8 cellular contexts compared by ENCODE assay signal in the genomic region with DNA sequence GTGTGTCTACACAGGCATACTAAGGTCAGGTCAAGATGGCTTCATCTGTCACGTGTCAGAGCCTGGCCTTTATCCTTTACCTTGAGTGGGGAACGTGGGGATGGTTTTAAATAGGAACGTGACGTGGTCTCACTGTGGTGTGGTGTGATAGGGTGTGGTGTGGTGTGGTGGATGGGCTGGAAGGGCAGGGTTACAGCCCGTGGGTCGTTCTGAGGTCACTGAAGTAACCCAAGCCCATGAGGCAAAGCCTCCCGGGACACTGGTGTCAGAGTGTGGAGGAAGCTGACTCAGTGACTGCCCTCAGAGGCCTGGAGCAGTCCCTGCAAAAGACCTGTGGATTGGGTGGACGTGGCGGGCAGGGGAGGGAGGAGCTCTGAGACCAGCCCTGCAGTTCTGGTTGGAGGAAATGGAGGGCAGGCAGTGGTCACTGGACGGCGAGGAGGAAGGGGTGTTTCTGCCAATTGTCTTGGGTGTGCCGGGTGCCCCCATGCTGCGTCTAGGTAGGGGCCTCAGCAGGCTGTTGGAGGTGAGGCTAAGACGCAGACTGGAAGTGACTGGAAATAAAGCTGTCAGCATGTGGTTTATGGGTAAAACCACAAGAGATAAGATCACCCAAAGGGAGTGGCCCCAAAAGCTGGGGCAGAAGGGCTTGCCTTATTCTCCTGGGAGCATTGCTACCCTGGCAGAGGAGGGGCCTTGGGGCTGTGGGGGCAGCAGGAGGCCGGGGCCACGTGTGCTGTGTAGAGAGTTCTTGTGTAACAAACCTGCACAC.
DNase-seq lines count a peak whose midpoint lies in the region; ATAC-seq, FAIRE-seq and TF ChIP-seq lines count a peak whose summit lies in the region.

No MANE protein-coding gene starts in this region.

- H3K4me1 Mint-ChIP-seq in CD4-positive, alpha-beta memory T cell: peaks cover 49 to 75% (median 59%) of the 10 kb centered on the region in 4 donors

- FAIRE-seq in endothelial cell of umbilical vein (lab: Jason Lieb, UNC): peak; percentile 96

- peaks cover 39% of the 10 kb centered on the region for H3K27me3 ChIP-seq in CD4-positive, alpha-beta memory T cell (ENCODE audit: insufficient read depth, low read length)
- H3K27me3 ChIP-seq in endothelial cell of umbilical vein (ENCODE audit: control insufficient read depth in 2 of 2, insufficient read depth in 2 of 2, low read length in 2 of 2): no peaks in the 10 kb centered on the region

- no peak overlapping the region for H3K27ac ChIP-seq in CD4-positive, alpha-beta memory T cell (ENCODE audit: low read depth, low read length)
- peak overlapping the region; percentile 17 for H3K27ac ChIP-seq in endothelial cell of umbilical vein (ENCODE audit: insufficient read depth, low read depth, low read length)

- H3K9ac ChIP-seq in endothelial cell of umbilical vein (replicated peaks; ENCODE audit: extremely low read depth, insufficient read depth, low read length): no peak overlapping the region

- no peak overlapping the region for H3K4me2 ChIP-seq in endothelial cell of umbilical vein (ENCODE audit: insufficient read depth, low read length)

- dilution Hi-C loops in endothelial cell of umbilical vein (cut with MboI; ENCODE audit: extremely low pct_ligation_motif_present, low sequenced_read_pairs): no loop called here

- peak; percentile 11 for TF ChIP-seq POLR2A in endothelial cell of umbilical vein (IDR thresholded peaks at IDR 0.05; ENCODE audit: low read depth, low read length)

- H3K9me3 ChIP-seq in CD4-positive, alpha-beta memory T cell (ENCODE audit: control insufficient read depth in 1 of 2, low read length in 2 of 2): no peaks in the 10 kb centered on the region
- H3K9me3 ChIP-seq in endothelial cell of umbilical vein (replicated peaks; ENCODE audit: control insufficient read depth, insufficient read depth, low read length): no peaks in the 10 kb centered on the region

- peaks cover 59% of the 10 kb centered on the region for H3K4me1 ChIP-seq in CD4-positive, alpha-beta memory T cell (ENCODE audit: insufficient read depth, low read length)
- H3K4me1 ChIP-seq in endothelial cell of umbilical vein (ENCODE audit: control insufficient read depth, extremely low read depth, insufficient read depth, low read length): peaks cover 30% of the 10 kb centered on the region

- H3K9me3 Mint-ChIP-seq in CD4-positive, alpha-beta memory T cell: peaks cover 0 to 6% (median under 1%) of the 10 kb centered on the region in 8 donors

- CTCF ChIA-PET in CD4-positive, alpha-beta memory T cell (lab: Charles Lee; ENCODE audit: partially characterized antibody): interaction anchor here (1.3 kb wide), 1 partner anchor 15 kb away, joined by 3 read pairs; no protein-coding TSS in a partner anchor
- CTCF ChIA-PET in endothelial cell of umbilical vein (lab: Charles Lee): interaction anchor here (0.7 to 3.5 kb wide), 3 partner anchors 12 to 184 kb away, joined by 3 to 12 read pairs (median 4); no protein-coding TSS in a partner anchor

- H3K79me2 ChIP-seq in endothelial cell of umbilical vein (ENCODE audit: control insufficient read depth, insufficient read depth, low read length): peaks cover 10% of the 10 kb centered on the region

- peak overlapping the region in 1 of 2 donors; percentile 9 for H3K4me3 ChIP-seq in CD4-positive, alpha-beta memory T cell (ENCODE audit: low read length in 2 of 2)
- H3K4me3 ChIP-seq in endothelial cell of umbilical vein (replicated peaks in 1 of 3; ENCODE audit: insufficient read depth in 1 of 3, low read depth in 1 of 3, low read length in 3 of 3) (no peak overlapping the region), skeletal muscle cell (ENCODE audit: low read depth, low read length) (no peak overlapping the region)

- BruUV-seq in endothelial cell of umbilical vein (replicated peaks; lab: Mats Ljungman, UMichigan): no TSS peak

- H3K27ac Mint-ChIP-seq in CD4-positive, alpha-beta memory T cell: peak overlapping the region; percentile 71 to 91 (median 81)

- peaks cover 61 to 80% of the 10 kb centered on the region in 2 donors for H3K27me3 Mint-ChIP-seq in CD4-positive, alpha-beta memory T cell

- H3K36me3 Mint-ChIP-seq in CD4-positive, alpha-beta memory T cell: peaks cover 0 to 4% of the 10 kb centered on the region in 2 donors

- H3K36me3 ChIP-seq in CD4-positive, alpha-beta memory T cell (ENCODE audit: insufficient read depth, low read length): no peaks in the 10 kb centered on the region
- no peaks in the 10 kb centered on the region for H3K36me3 ChIP-seq in endothelial cell of umbilical vein (ENCODE audit: control insufficient read depth in 2 of 2, extremely low read depth in 1 of 2, insufficient read depth in 2 of 2, low read length in 2 of 2)

- intact Hi-C loops in CD4-positive, alpha-beta memory T cell (cut with micrococcal nuclease): loop anchor here (2.0 to 5.0 kb wide), 2 partner anchors 69 to 182 kb away; no protein-coding TSS in a partner anchor
- intact Hi-C loops in endothelial cell of umbilical vein (cut with micrococcal nuclease): loop anchor here (2.0 to 5.0 kb wide), 3 partner anchors 25 to 85 kb away; a partner anchor contains a TSS

- ATAC-seq in GM21717 (IDR thresholded peaks at IDR 0.05; ENCODE audit: unreplicated experiment): peak; percentile 58

- no peaks in the 10 kb centered on the region for H4K20me1 ChIP-seq in endothelial cell of umbilical vein (replicated peaks; ENCODE audit: control insufficient read depth, extremely low read depth, insufficient read depth, low read length)

- peak overlapping the region; percentile 23 to 80 (median 68) for H3K4me3 Mint-ChIP-seq in CD4-positive, alpha-beta memory T cell

- TF ChIP-seq CTCF in endothelial cell of umbilical vein (IDR thresholded peaks at IDR 0.05; ENCODE audit: extremely low read depth in 1 of 2, insufficient read depth in 1 of 2, low read depth in 1 of 2, low read length in 2 of 2): no peak

- peak; percentile 83 to 89 (median 85) for DNase-seq in CD4-positive, alpha-beta memory T cell
- DNase-seq in KG1 (lab: John Stamatoyannopoulos, UW) (peak; percentile 75), endothelial cell of umbilical vein (ENCODE audit: low read depth, low spot score) (peak; percentile 60), skeletal muscle cell (ENCODE audit: low read depth) (peak; percentile 75), OCI-M2 (lab: John Stamatoyannopoulos, UW; ENCODE audit: unreplicated experiment) (no peak), NCI-H1105 (lab: John Stamatoyannopoulos, UW) (no peak)
- peak; percentile 70 for DNase-seq in activated CD4-positive, alpha-beta T cell treated with anti-CD3 and anti-CD28 coated beads for 48 hours

- peak overlapping the region; percentile 27 for H2AFZ ChIP-seq in endothelial cell of umbilical vein (ENCODE audit: low read depth, low read length)

- H3K9me1 ChIP-seq in endothelial cell of umbilical vein (replicated peaks; ENCODE audit: control insufficient read depth, extremely low read depth, insufficient read depth, low read length): no peaks in the 10 kb centered on the region

- POLR2A ChIA-PET in CD4-positive, alpha-beta memory T cell (lab: Charles Lee; ENCODE audit: partially characterized antibody): interaction anchor here (0.6 kb wide), 1 partner anchor 182 kb away, joined by 3 read pairs; no protein-coding TSS in a partner anchor
- POLR2A ChIA-PET in endothelial cell of umbilical vein (lab: Charles Lee): no interaction called here

TF ChIP-seq in endothelial cell of umbilical vein, 7 proteins besides CTCF, POLR2A, EP300 and RAD21:
- no peak for TF ChIP-seq EZH2 (IDR thresholded peaks at IDR 0.05; ENCODE audit: borderline replicate concordance, low read depth, low read length, severe bottlenecking)
- peak; percentile 51 for TF ChIP-seq FOS (IDR thresholded peaks at IDR 0.05; ENCODE audit: borderline replicate concordance, insufficient read depth, low read length)
- peak; percentile 83 for TF ChIP-seq GATA2 (IDR thresholded peaks at IDR 0.05; ENCODE audit: insufficient read depth, insufficient read length, low read depth, low read length)
- TF ChIP-seq POLR2AphosphoS5 (IDR thresholded peaks at IDR 0.05; ENCODE audit: insufficient read depth, low read depth, low read length): peak; percentile 53
- TF ChIP-seq MYC (IDR thresholded peaks at IDR 0.05; ENCODE audit: low read depth, low read length): no peak

Comparison
In these comparisons a context has a peak if more than half of its experiments do, and no peak if none do; other contexts are left out.
1. DNase-seq: peak in CD4-positive, alpha-beta memory T cell (5 of 5), KG1 (single experiment), activated CD4-positive, alpha-beta T cell treated with anti-CD3 and anti-CD28 coated beads for 48 hours (single experiment), endothelial cell of umbilical vein (single experiment) and skeletal muscle cell (single experiment); none in OCI-M2 (single experiment) and NCI-H1105 (single experiment).